In genomic region chr17:27407916-27408846, GRCh38 we compare ENCODE assay signal across 11 cellular contexts. TPM values are rescaled to one million over a fixed set of nuclear protein-coding genes. Genes with fewer than 3 reads are reported as not detected.
DNase-seq lines count a peak whose midpoint lies in the region; ATAC-seq and TF ChIP-seq lines count a peak whose summit lies in the region.
"Had no signal": no experiment of that assay in that cellular context is flagged by ENCODE, and none has a peak within 500 bp of the region (broad histone marks: within the 10 kb centered on the region; RNA-seq: fewer than 3 reads in every experiment).

No MANE protein-coding gene starts in this region.

- TF ChIP-seq CTCF in kidney epithelial cell (IDR thresholded peaks at IDR 0.05; ENCODE audit: insufficient read depth, low read length, poor library complexity, severe bottlenecking) (no peak), vagina (IDR thresholded peaks at IDR 0.05) (no peak)

- intact Hi-C loops in Right ventricle myocardium superior (cut with DNase I) = no loop called here
- intact Hi-C loops in Right ventricle myocardium inferior (cut with DNase I) = no loop called here
- intact Hi-C loops in vagina (cut with DNase I) = no loop called here

- no peaks in the 10 kb centered on the region for H3K9me3 ChIP-seq in vagina
- H3K9me3 ChIP-seq: body of pancreas had no signal

- H3K4me3 ChIP-seq in kidney epithelial cell (ENCODE audit: low read depth, low read length) (no peak overlapping the region), vagina (no peak overlapping the region)
- H3K4me3 ChIP-seq: body of pancreas had no signal

- no peak for TF ChIP-seq POLR2A in vagina (IDR thresholded peaks at IDR 0.05)

- ATAC-seq in Right ventricle myocardium superior (ENCODE audit: poor library complexity) (peak; percentile 34), Right ventricle myocardium inferior (no peak), HG03175 (IDR thresholded peaks at IDR 0.05; ENCODE audit: unreplicated experiment) (no peak), HG02763 (IDR thresholded peaks at IDR 0.05; ENCODE audit: unreplicated experiment) (no peak)
- ATAC-seq: body of pancreas had no signal

- H3K27me3 ChIP-seq in kidney epithelial cell (ENCODE audit: control insufficient read depth, insufficient read depth, low read length) (no peaks in the 10 kb centered on the region), vagina (no peaks in the 10 kb centered on the region)
- H3K27me3 ChIP-seq: body of pancreas had no signal

- H3K4me1 ChIP-seq in vagina = peaks cover 14% of the 10 kb centered on the region

- peak overlapping the region; percentile 43 for H3K27ac ChIP-seq in vagina
- H3K27ac ChIP-seq: body of pancreas had no signal

- DNase-seq in Right ventricle myocardium superior (no peak), Right ventricle myocardium inferior (ENCODE audit: missing footprints) (no peak), amniotic stem cell (lab: John Stamatoyannopoulos, UW) (peak; percentile 55), kidney epithelial cell (ENCODE audit: low read depth) (peak; percentile 28), vagina (ENCODE audit: extremely low spot score in 2 of 2) (no peak)
- DNase-seq in activated naive CD4-positive, alpha-beta T cell treated with Interleukin-2 at 50 U/mL for 16 hours = no peak
- DNase-seq: activated CD4-positive, alpha-beta memory T cell treated with anti-CD3 and anti-CD28 coated beads, Interleukin-2, amount 10 ng/mL, durations not matched to agents 7 days and 5 days; body of pancreas; NCI-H1694 treated with DMSO at 0.1 percent for 48 hours had no signal

- H3K36me3 ChIP-seq in kidney epithelial cell (ENCODE audit: control insufficient read depth, insufficient read depth, low read length) (no peaks in the 10 kb centered on the region), vagina (no peaks in the 10 kb centered on the region)

RNA-seq across cellular contexts. Expression of gene KSR1, which starts 48.1 kb away (rescaled TPM):
- total RNA-seq in Right ventricle myocardium superior = 8.3 TPM
- 9.5 TPM for total RNA-seq in Right ventricle myocardium inferior
- total RNA-seq in kidney epithelial cell = 11.2 and 14.9 TPM in 2 replicates
- 40.3 TPM for total RNA-seq in vagina

Comparison
In these comparisons a context has a peak if more than half of its experiments do, and no peak if none do; other contexts are left out.
1. DNase-seq: peak in amniotic stem cell (single experiment) and kidney epithelial cell (single experiment); none in Right ventricle myocardium superior (single experiment), Right ventricle myocardium inferior (single experiment), vagina (0 of 2) and activated naive CD4-positive, alpha-beta T cell treated with Interleukin-2 at 50 U/mL for 16 hours (single experiment).